18 cellular contexts compared by ENCODE assay signal in genomic region chr5:125685771-125686170, GRCh38.
DNase-seq lines count a peak whose midpoint lies in the region; ATAC-seq, FAIRE-seq and TF ChIP-seq lines count a peak whose summit lies in the region.
"Had no signal": no experiment of that assay in that cellular context is flagged by ENCODE, and none has a peak within 500 bp of the region (broad histone marks: within the 10 kb centered on the region; RNA-seq: fewer than 3 reads in every experiment).

No MANE protein-coding gene starts in this region.

- TF ChIP-seq CTCF in astrocyte (IDR thresholded peaks at IDR 0.05; ENCODE audit: insufficient read depth, low read depth, low read length) (no peak), foreskin keratinocyte (conservative IDR thresholded peaks at IDR 0.05) (no peak), D721Med (IDR thresholded peaks at IDR 0.05; ENCODE audit: insufficient read depth, missing control alignments) (no peak)

- H3K23ac ChIP-seq in neuronal stem cell (ENCODE audit: low read depth, low read length, poor library complexity) = no peak overlapping the region

- H3K27ac ChIP-seq in astrocyte (ENCODE audit: low read depth, low read length) = no peak overlapping the region
- H3K27ac ChIP-seq in foreskin keratinocyte = no peak overlapping the region
- H3K27ac ChIP-seq in neuronal stem cell (replicated peaks; ENCODE audit: low read length) = no peak overlapping the region

- H3K18ac ChIP-seq in neuronal stem cell (ENCODE audit: low read length) = no peak overlapping the region

- H3K4me2 ChIP-seq in astrocyte (ENCODE audit: low read length) (no peak overlapping the region), neuronal stem cell (ENCODE audit: insufficient read depth, low read length, poor library complexity, severe bottlenecking) (no peak overlapping the region)

- H3K27me3 ChIP-seq in astrocyte (ENCODE audit: insufficient read depth, low read length) = no peaks in the 10 kb centered on the region
- H3K27me3 ChIP-seq in foreskin keratinocyte = no peaks in the 10 kb centered on the region
- no peaks in the 10 kb centered on the region for H3K27me3 ChIP-seq in neuronal stem cell (ENCODE audit: control insufficient read depth in 3 of 3, insufficient read depth in 3 of 3, low read depth in 1 of 3, low read length in 3 of 3)
- H3K27me3 ChIP-seq: BE2C had no signal

- H3K79me1 ChIP-seq in neuronal stem cell (ENCODE audit: low read depth, low read length) = no peaks in the 10 kb centered on the region

- no peaks in the 10 kb centered on the region for H3K79me2 ChIP-seq in astrocyte (ENCODE audit: insufficient read depth, low read length)

- H3K27me3 Mint-ChIP-seq in astrocyte (ENCODE audit: low read depth, unreplicated experiment) = no peaks in the 10 kb centered on the region

- FAIRE-seq in astrocyte (lab: Jason Lieb, UNC) (no peak), D721Med (lab: Jason Lieb, UNC) (no peak)
- FAIRE-seq: GM12878, HepG2 had no signal

- no peaks in the 10 kb centered on the region for H3K36me3 Mint-ChIP-seq in astrocyte (ENCODE audit: low read depth, unreplicated experiment)

- no peaks in the 10 kb centered on the region for H3K9me3 Mint-ChIP-seq in astrocyte (ENCODE audit: unreplicated experiment)

- no peak overlapping the region for H3K4ac ChIP-seq in neuronal stem cell (ENCODE audit: low read length)

- no peak overlapping the region for H2BK15ac ChIP-seq in neuronal stem cell (ENCODE audit: low read length)

- H4K20me1 ChIP-seq in astrocyte (ENCODE audit: insufficient read depth, low read length) = no peaks in the 10 kb centered on the region

- peak; percentile 69 for ATAC-seq in foreskin keratinocyte
- ATAC-seq: GM12878, HepG2 had no signal

- no peaks in the 10 kb centered on the region for H3K36me3 ChIP-seq in astrocyte (ENCODE audit: insufficient read depth, low read length)
- no peaks in the 10 kb centered on the region for H3K36me3 ChIP-seq in neuronal stem cell (replicated peaks in 1 of 2; ENCODE audit: control insufficient read depth in 2 of 2, insufficient read depth in 2 of 2, low read length in 2 of 2)
- H3K36me3 ChIP-seq: BE2C had no signal

- H3K14ac ChIP-seq in neuronal stem cell (ENCODE audit: low read length) = no peak overlapping the region

- H3K4me3 ChIP-seq in astrocyte (ENCODE audit: insufficient read depth, low read depth, low read length) = no peak overlapping the region
- no peak overlapping the region for H3K4me3 ChIP-seq in neuronal stem cell (ENCODE audit: low read length in 2 of 2)
- H3K4me3 ChIP-seq: GM12878 had no signal

- peaks cover 14% of the 10 kb centered on the region for H3K4me1 Mint-ChIP-seq in astrocyte (ENCODE audit: low read depth, unreplicated experiment)

- no peak overlapping the region for H4K91ac ChIP-seq in neuronal stem cell (ENCODE audit: low read depth, low read length, poor library complexity)

- H3K9ac ChIP-seq in astrocyte (ENCODE audit: low read length) (no peak overlapping the region), neuronal stem cell (ENCODE audit: low read depth, low read length, poor library complexity) (no peak overlapping the region)

- peak overlapping the region; percentile 72 for H4K8ac ChIP-seq in neuronal stem cell (ENCODE audit: low read depth, low read length)

- H3K4me1 ChIP-seq in astrocyte (ENCODE audit: insufficient read depth, low read length) (no peaks in the 10 kb centered on the region), foreskin keratinocyte (no peaks in the 10 kb centered on the region), neuronal stem cell (ENCODE audit: control insufficient read depth in 2 of 2, insufficient read depth in 1 of 2, low read depth in 1 of 2, low read length in 2 of 2) (peaks cover 2 to 4% of the 10 kb centered on the region in 2 donors)
- H3K4me1 ChIP-seq: BE2C had no signal

- H3K9me3 ChIP-seq in astrocyte (ENCODE audit: insufficient read depth, low read depth, low read length) (no peaks in the 10 kb centered on the region), neuronal stem cell (replicated peaks in 1 of 2; ENCODE audit: control insufficient read depth in 2 of 2, insufficient read depth in 1 of 2, low read depth in 1 of 2, low read length in 2 of 2) (peaks cover 0 to 11% of the 10 kb centered on the region in 2 donors)
- H3K9me3 ChIP-seq: BE2C had no signal

- no peak overlapping the region for H2BK5ac ChIP-seq in neuronal stem cell (ENCODE audit: low read length)

- H3K4me3 Mint-ChIP-seq in astrocyte (ENCODE audit: unreplicated experiment) = no peak overlapping the region

- no peak overlapping the region for H2AK5ac ChIP-seq in neuronal stem cell (ENCODE audit: low read depth, low read length)

- H2BK120ac ChIP-seq in neuronal stem cell (ENCODE audit: low read depth, low read length) = no peak overlapping the region

- H3K27ac Mint-ChIP-seq in astrocyte (ENCODE audit: unreplicated experiment) = peak overlapping the region; percentile 60

- H2AFZ ChIP-seq in astrocyte (ENCODE audit: low read depth, low read length) = no peak overlapping the region
- H2AFZ ChIP-seq in neuronal stem cell (ENCODE audit: low read length) = peak overlapping the region; percentile 69

- H2BK12ac ChIP-seq in neuronal stem cell (ENCODE audit: low read length) = no peak overlapping the region

- DNase-seq in HCEC 1CT = peak; percentile 33
- peak; percentile 34 for DNase-seq in astrocyte (ENCODE audit: low read depth)
- peak in 1 of 2 donors; percentile 77 for DNase-seq in foreskin keratinocyte
- DNase-seq in neuronal stem cell (ENCODE audit: low spot score) = no peak
- no peak for DNase-seq in NCI-H446 treated with DMSO at 0.1 percent for 48 hours (lab: John Stamatoyannopoulos, UW)
- no peak for DNase-seq in GOT3 (lab: John Stamatoyannopoulos, UW)
- no peak for DNase-seq in D721Med (ENCODE audit: insufficient read length, low spot score)
- DNase-seq: BE2C, DMS79 treated with DMSO at 0.1 percent for 48 hours, KBM-7, NCI-H1092, NCI-H1436 treated with DMSO at 0.1 percent for 48 hours, NCI-H1930, NCI-H510A, NCI-H748 treated with DMSO at 0.1 percent for 48 hours, SIG-M5 had no signal

Comparison
In these comparisons a context has a peak if more than half of its experiments do, and no peak if none do; other contexts are left out.
1. DNase-seq: peak in HCEC 1CT (single experiment) and astrocyte (single experiment); none in neuronal stem cell (single experiment), NCI-H446 treated with DMSO at 0.1 percent for 48 hours (single experiment), GOT3 (single experiment) and D721Med (single experiment).